Comparison of ENCODE assay signal across 10 cellular contexts in the genomic region with DNA sequence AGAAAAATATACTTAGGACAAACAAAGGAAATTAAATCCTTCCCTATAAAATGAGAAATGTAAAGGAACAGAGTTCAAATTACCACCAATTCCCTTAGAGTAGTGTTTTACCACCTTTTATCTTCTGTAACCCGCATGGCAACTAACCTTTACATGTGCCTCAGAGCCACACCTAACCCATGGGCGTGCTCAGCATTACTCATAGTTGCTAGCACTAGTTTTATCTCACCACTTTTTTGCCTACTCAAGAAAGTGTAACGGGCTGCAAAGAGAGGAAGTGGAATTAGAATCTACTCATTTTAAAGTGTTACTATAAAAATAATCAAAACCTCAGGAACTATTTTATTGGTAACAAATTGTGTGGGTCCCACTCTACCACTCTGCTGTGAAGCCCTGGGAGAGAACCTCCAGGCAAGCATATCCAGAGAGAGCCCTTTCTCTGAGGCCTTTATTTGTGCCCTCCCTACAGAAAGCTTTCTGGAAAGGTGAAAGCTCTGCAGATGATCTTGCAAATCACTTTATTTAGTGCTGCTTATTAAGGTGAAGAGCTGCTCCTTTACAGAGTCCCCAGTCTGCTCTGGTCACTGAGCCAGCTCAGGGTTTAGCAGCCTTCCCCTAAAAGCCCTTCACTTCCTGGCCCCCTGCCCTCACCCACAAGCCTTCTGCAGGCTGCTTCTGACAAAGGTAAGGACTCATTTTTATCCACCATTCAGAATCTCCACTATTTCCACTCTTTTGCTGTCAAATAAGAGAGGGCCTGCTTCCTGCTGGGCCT.
DNase-seq lines count a peak whose midpoint lies in the region; ATAC-seq and TF ChIP-seq lines count a peak whose summit lies in the region.
"Had no signal": no experiment of that assay in that cellular context is flagged by ENCODE, and none has a peak within 500 bp of the region (broad histone marks: within the 10 kb centered on the region; RNA-seq: fewer than 3 reads in every experiment).

No MANE protein-coding gene starts in this region.

- H3K14ac ChIP-seq in trophoblast cell (ENCODE audit: low read length) = no peak overlapping the region

- no peak overlapping the region for H3K23ac ChIP-seq in trophoblast cell (ENCODE audit: low read length)

- peak in 2 of 3 donors; percentile 63 to 93 for DNase-seq in CD4-positive, CD25-positive, alpha-beta regulatory T cell
- DNase-seq in MV-4-11 (lab: John Stamatoyannopoulos, UW) (peak; percentile 48), trophoblast cell (peak; percentile 46 to 79), DMS53 treated with DMSO at 0.1 percent for 48 hours (lab: John Stamatoyannopoulos, UW; ENCODE audit: unreplicated experiment) (no peak), dermis blood vessel endothelial cell (no peak), mesothelial cell of epicardium (ENCODE audit: low spot score in 2 of 2, unreplicated experiment in 2 of 2) (no peak)
- peak; percentile 57 for DNase-seq in activated T-helper 2 cell treated with anti-CD3 and anti-CD28 coated beads, Interferon-gamma antibody, Interleukin-2, Interleukin-4, amounts not matched to agents 10 μg/mL and 5 μg/mL and 100 μg/mL, durations not matched to agents 14 hours and 24 hours and 36 hours (ENCODE audit: low spot score)

- peaks cover 51 to 80% (median 60%) of the 10 kb centered on the region in 4 donors for H3K4me1 Mint-ChIP-seq in CD4-positive, CD25-positive, alpha-beta regulatory T cell
- H3K4me1 Mint-ChIP-seq in activated T-helper 2 cell treated with anti-CD3 and anti-CD28 coated beads, Interferon-gamma antibody, Interleukin-2, Interleukin-4, amounts not matched to agents 10 μg/mL and 5 μg/mL and 100 μg/mL, durations not matched to agents 14 hours and 24 hours and 36 hours (ENCODE audit: low read depth) = peaks cover 66% of the 10 kb centered on the region
- no peaks in the 10 kb centered on the region for H3K4me1 Mint-ChIP-seq in mesothelial cell of epicardium

- peak overlapping the region; percentile 75 for H3K27ac ChIP-seq in CD4-positive, CD25-positive, alpha-beta regulatory T cell (ENCODE audit: insufficient read depth, low read length, poor library complexity, severe bottlenecking)
- H3K27ac ChIP-seq in trophoblast cell (ENCODE audit: low read depth, low read length) = no peak overlapping the region
- H3K27ac ChIP-seq: body of pancreas had no signal

- peak; percentile 97 for ATAC-seq in CD4-positive, CD25-positive, alpha-beta regulatory T cell (ENCODE audit: low read depth in 2 of 2)
- ATAC-seq in GM21529 (IDR thresholded peaks at IDR 0.05; ENCODE audit: unreplicated experiment) = peak; percentile 87
- ATAC-seq: body of pancreas had no signal

- TF ChIP-seq CTCF in mesothelial cell of epicardium (IDR thresholded peaks at IDR 0.05; ENCODE audit: unreplicated experiment) = no peak

- peaks cover 0 to 4% (median 1%) of the 10 kb centered on the region in 7 donors for H3K9me3 Mint-ChIP-seq in CD4-positive, CD25-positive, alpha-beta regulatory T cell
- H3K9me3 Mint-ChIP-seq in activated T-helper 2 cell treated with anti-CD3 and anti-CD28 coated beads, Interferon-gamma antibody, Interleukin-2, Interleukin-4, amounts not matched to agents 10 μg/mL and 5 μg/mL and 100 μg/mL, durations not matched to agents 14 hours and 24 hours and 36 hours = peaks cover 17% of the 10 kb centered on the region
- H3K9me3 Mint-ChIP-seq in mesothelial cell of epicardium = peaks cover 4% of the 10 kb centered on the region

- no CpG with 5 or more reads among the region's 3 CpGs for WGBS in trophoblast cell (ENCODE audit: extremely low coverage, insufficient coverage, insufficient read length)

- H3K27me3 Mint-ChIP-seq in CD4-positive, CD25-positive, alpha-beta regulatory T cell = no peaks in the 10 kb centered on the region
- no peaks in the 10 kb centered on the region for H3K27me3 Mint-ChIP-seq in activated T-helper 2 cell treated with anti-CD3 and anti-CD28 coated beads, Interferon-gamma antibody, Interleukin-2, Interleukin-4, amounts not matched to agents 10 μg/mL and 5 μg/mL and 100 μg/mL, durations not matched to agents 14 hours and 24 hours and 36 hours (ENCODE audit: low read depth)
- H3K27me3 Mint-ChIP-seq in mesothelial cell of epicardium (ENCODE audit: low read depth) = no peaks in the 10 kb centered on the region

- no peaks in the 10 kb centered on the region for H3K79me1 ChIP-seq in trophoblast cell (ENCODE audit: low read length)

- no peak overlapping the region for H3K4me2 ChIP-seq in trophoblast cell (ENCODE audit: low read length)

- no peak overlapping the region for H2BK12ac ChIP-seq in trophoblast cell (ENCODE audit: low read length)

- H3K4me3 Mint-ChIP-seq in CD4-positive, CD25-positive, alpha-beta regulatory T cell = peak overlapping the region in 3 of 4 donors; percentile 12 to 76 (median 54)
- H3K4me3 Mint-ChIP-seq in activated T-helper 2 cell treated with anti-CD3 and anti-CD28 coated beads, Interferon-gamma antibody, Interleukin-2, Interleukin-4, amounts not matched to agents 10 μg/mL and 5 μg/mL and 100 μg/mL, durations not matched to agents 14 hours and 24 hours and 36 hours (ENCODE audit: low read depth) = no peak overlapping the region
- no peak overlapping the region for H3K4me3 Mint-ChIP-seq in mesothelial cell of epicardium

- no peak overlapping the region for H2AK5ac ChIP-seq in trophoblast cell (ENCODE audit: low read length)

- H3K36me3 ChIP-seq in CD4-positive, CD25-positive, alpha-beta regulatory T cell (ENCODE audit: control insufficient read depth, insufficient read depth, low read length) = no peaks in the 10 kb centered on the region
- H3K36me3 ChIP-seq in trophoblast cell (ENCODE audit: control insufficient read depth in 1 of 2, insufficient read depth in 2 of 2, low read length in 2 of 2) = no peaks in the 10 kb centered on the region

- no peak overlapping the region for H3K9ac ChIP-seq in trophoblast cell (ENCODE audit: low read length)

- intact Hi-C loops in activated T-helper 2 cell treated with anti-CD3 and anti-CD28 coated beads, Interferon-gamma antibody, Interleukin-2, Interleukin-4, amounts not matched to agents 10 μg/mL and 5 μg/mL and 100 μg/mL, durations not matched to agents 14 hours and 24 hours and 36 hours (cut with micrococcal nuclease) = loop anchor here (1.0 to 2.0 kb wide), 4 partner anchors 35 to 143 kb away; no protein-coding TSS in a partner anchor

- H3K4me1 ChIP-seq in CD4-positive, CD25-positive, alpha-beta regulatory T cell (ENCODE audit: control insufficient read depth, insufficient read depth, low read length, poor library complexity, severe bottlenecking) = peaks cover 54% of the 10 kb centered on the region
- no peaks in the 10 kb centered on the region for H3K4me1 ChIP-seq in trophoblast cell (ENCODE audit: control insufficient read depth in 1 of 2, insufficient read depth in 2 of 2, low read length in 2 of 2)
- H3K4me1 ChIP-seq: body of pancreas had no signal

- no peaks in the 10 kb centered on the region for H3K79me2 ChIP-seq in trophoblast cell (ENCODE audit: control insufficient read depth, insufficient read depth, low read length, poor library complexity)

- H4K8ac ChIP-seq in trophoblast cell (ENCODE audit: low read depth, low read length) = no peak overlapping the region

- H3K9me3 ChIP-seq in CD4-positive, CD25-positive, alpha-beta regulatory T cell (ENCODE audit: control insufficient read depth in 2 of 2, low read length in 2 of 2) = no peaks in the 10 kb centered on the region
- no peaks in the 10 kb centered on the region for H3K9me3 ChIP-seq in trophoblast cell (ENCODE audit: insufficient read depth, low read depth, low read length)
- H3K9me3 ChIP-seq: body of pancreas had no signal

- no peaks in the 10 kb centered on the region for H3K27me3 ChIP-seq in CD4-positive, CD25-positive, alpha-beta regulatory T cell (ENCODE audit: control insufficient read depth, insufficient read depth, low read length)
- H3K27me3 ChIP-seq in trophoblast cell (ENCODE audit: insufficient read depth, low read length) = no peaks in the 10 kb centered on the region
- H3K27me3 ChIP-seq: body of pancreas had no signal

- no peak overlapping the region for H3K18ac ChIP-seq in trophoblast cell (ENCODE audit: low read length)

- no peak overlapping the region for H4K91ac ChIP-seq in trophoblast cell (ENCODE audit: low read depth, low read length)

- no peak overlapping the region for H2AFZ ChIP-seq in trophoblast cell (ENCODE audit: insufficient read depth, low read length, poor library complexity)

- H4K12ac ChIP-seq in trophoblast cell (ENCODE audit: low read depth, low read length) = peak overlapping the region; percentile 62

- no peak overlapping the region for H2BK5ac ChIP-seq in trophoblast cell (ENCODE audit: low read depth, low read length, poor library complexity)

- H3K36me3 Mint-ChIP-seq in CD4-positive, CD25-positive, alpha-beta regulatory T cell = no peaks in the 10 kb centered on the region
- peaks cover 14% of the 10 kb centered on the region for H3K36me3 Mint-ChIP-seq in activated T-helper 2 cell treated with anti-CD3 and anti-CD28 coated beads, Interferon-gamma antibody, Interleukin-2, Interleukin-4, amounts not matched to agents 10 μg/mL and 5 μg/mL and 100 μg/mL, durations not matched to agents 14 hours and 24 hours and 36 hours (ENCODE audit: low read depth)
- no peaks in the 10 kb centered on the region for H3K36me3 Mint-ChIP-seq in mesothelial cell of epicardium

- H3K4me3 ChIP-seq in CD4-positive, CD25-positive, alpha-beta regulatory T cell (ENCODE audit: low read depth, low read length) = peak overlapping the region; percentile 45
- no peak overlapping the region for H3K4me3 ChIP-seq in trophoblast cell (ENCODE audit: low read depth, low read length)
- H3K4me3 ChIP-seq: body of pancreas, skin epidermis had no signal

- no peak overlapping the region for H3K4ac ChIP-seq in trophoblast cell (ENCODE audit: low read depth, low read length)

- H2BK120ac ChIP-seq in trophoblast cell (ENCODE audit: insufficient read depth, low read length, poor library complexity) = no peak overlapping the region

- H3K27ac Mint-ChIP-seq in CD4-positive, CD25-positive, alpha-beta regulatory T cell = peak overlapping the region; percentile 79 to 92 (median 87)
- H3K27ac Mint-ChIP-seq in activated T-helper 2 cell treated with anti-CD3 and anti-CD28 coated beads, Interferon-gamma antibody, Interleukin-2, Interleukin-4, amounts not matched to agents 10 μg/mL and 5 μg/mL and 100 μg/mL, durations not matched to agents 14 hours and 24 hours and 36 hours = peak overlapping the region; percentile 87
- H3K27ac Mint-ChIP-seq in mesothelial cell of epicardium = no peak overlapping the region

Comparison
In these comparisons a context has a peak if more than half of its experiments do, and no peak if none do; other contexts are left out.
1. DNase-seq: peak in CD4-positive, CD25-positive, alpha-beta regulatory T cell (2 of 3), MV-4-11 (single experiment), activated T-helper 2 cell treated with anti-CD3 and anti-CD28 coated beads, Interferon-gamma antibody, Interleukin-2, Interleukin-4, amounts not matched to agents 10 μg/mL and 5 μg/mL and 100 μg/mL, durations not matched to agents 14 hours and 24 hours and 36 hours (single experiment) and trophoblast cell (2 of 2); none in DMS53 treated with DMSO at 0.1 percent for 48 hours (single experiment), dermis blood vessel endothelial cell (single experiment) and mesothelial cell of epicardium (0 of 2).
2. H3K4me3 Mint-ChIP-seq: peak in CD4-positive, CD25-positive, alpha-beta regulatory T cell (3 of 4); none in activated T-helper 2 cell treated with anti-CD3 and anti-CD28 coated beads, Interferon-gamma antibody, Interleukin-2, Interleukin-4, amounts not matched to agents 10 μg/mL and 5 μg/mL and 100 μg/mL, durations not matched to agents 14 hours and 24 hours and 36 hours (single experiment) and mesothelial cell of epicardium (single experiment).